ENCODE assay signal across 9 cellular contexts in the genomic region with DNA sequence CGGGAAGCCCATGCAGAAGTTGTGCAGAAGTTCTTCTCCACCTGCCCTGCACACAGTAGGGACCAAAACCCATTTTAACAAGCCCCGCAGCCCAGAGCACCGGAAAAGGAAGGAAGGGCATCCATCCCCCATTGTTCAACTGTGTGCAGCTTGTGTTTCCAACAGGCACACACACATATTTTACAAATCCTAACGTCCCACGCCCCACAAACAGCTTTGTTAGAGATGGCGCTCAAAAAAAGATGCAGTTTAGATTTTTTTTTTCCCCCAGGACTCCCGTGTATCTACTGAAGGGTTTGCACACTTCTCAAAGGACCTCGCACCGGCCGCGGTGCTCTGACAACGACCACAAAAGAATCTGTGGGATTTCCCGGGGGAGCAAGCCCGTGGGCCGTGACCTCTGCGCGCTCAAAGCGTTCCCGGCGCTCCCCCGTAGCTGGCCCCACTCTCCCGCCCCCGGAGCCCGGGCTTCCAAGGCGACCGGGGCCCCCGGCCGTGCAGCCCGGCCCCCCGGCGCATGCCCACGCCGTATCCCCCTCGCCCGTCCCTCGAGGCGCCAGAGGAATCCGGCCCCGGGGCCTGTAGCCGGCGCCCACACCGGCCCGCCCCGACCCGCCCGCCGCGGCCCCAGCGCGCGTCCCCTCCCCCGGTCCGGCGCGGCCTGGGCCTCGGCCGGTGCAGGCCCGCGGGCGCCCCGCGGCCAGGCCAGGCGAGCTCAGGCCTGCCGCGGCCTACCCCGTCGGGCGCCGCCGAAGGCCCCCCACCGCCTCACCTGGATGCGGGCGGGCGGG. TPM values are rescaled to one million over a fixed set of nuclear protein-coding genes. Genes with fewer than 3 reads are reported as not detected.
DNase-seq lines count a peak whose midpoint lies in the region; ATAC-seq and TF ChIP-seq lines count a peak whose summit lies in the region.
"Had no signal": no experiment of that assay in that cellular context is flagged by ENCODE, and none has a peak within 500 bp of the region (broad histone marks: within the 10 kb centered on the region; RNA-seq: fewer than 3 reads in every experiment).

No MANE protein-coding gene starts in this region.

- H3K4me3 Mint-ChIP-seq in activated CD4-positive, alpha-beta T cell treated with anti-CD3 and anti-CD28 coated beads for 36 hours = peak overlapping the region; percentile 95

- H3K4me1 ChIP-seq in SJCRH30 (no peaks in the 10 kb centered on the region), breast epithelium (peaks cover 15 to 36% of the 10 kb centered on the region in 2 donors), right lobe of liver (peaks cover 2 to 49% (median 21%) of the 10 kb centered on the region in 4 donors), subcutaneous abdominal adipose tissue (ENCODE audit: control insufficient read depth in 5 of 5, insufficient read depth in 5 of 5, low read length in 5 of 5) (peaks cover 11 to 42% (median 40%) of the 10 kb centered on the region in 5 donors)

- H3K4me1 Mint-ChIP-seq in activated CD4-positive, alpha-beta T cell treated with anti-CD3 and anti-CD28 coated beads for 36 hours = peaks cover 42% of the 10 kb centered on the region

- peak overlapping the region; percentile 94 for H3K27ac Mint-ChIP-seq in activated CD4-positive, alpha-beta T cell treated with anti-CD3 and anti-CD28 coated beads for 36 hours

- H3K36me3 Mint-ChIP-seq in activated CD4-positive, alpha-beta T cell treated with anti-CD3 and anti-CD28 coated beads for 36 hours (ENCODE audit: low read depth) = peaks cover 16% of the 10 kb centered on the region

- H3K36me3 ChIP-seq in SJCRH30 (peaks cover 8% of the 10 kb centered on the region; the same call in 1 of the 2 replicates), breast epithelium (no peaks in the 10 kb centered on the region), right lobe of liver (no peaks in the 10 kb centered on the region), subcutaneous abdominal adipose tissue (ENCODE audit: control insufficient read depth in 5 of 5, insufficient read depth in 5 of 5, low read length in 5 of 5) (no peaks in the 10 kb centered on the region)

- DNase-seq in activated CD4-positive, alpha-beta T cell treated with anti-CD3 and anti-CD28 coated beads for 36 hours = peak; percentile 44
- DNase-seq in activated CD4-positive, alpha-beta T cell treated with anti-CD3 and anti-CD28 coated beads for 1 hour = no peak
- peak; percentile 10 to 28 for DNase-seq in SJCRH30
- DNase-seq in breast epithelium (ENCODE audit: low spot score in 2 of 2) = no peak
- DNase-seq in right lobe of liver = no peak
- DNase-seq in cortex of kidney (lab: John Stamatoyannopoulos, UW) = no peak

- POLR2A ChIA-PET in activated CD4-positive, alpha-beta T cell treated with anti-CD3 and anti-CD28 coated beads for 36 hours (lab: Charles Lee) = interaction anchor here (0.6 to 0.7 kb wide), 2 partner anchors 44 to 60 kb away, joined by 4 to 17 read pairs; no protein-coding TSS in a partner anchor

- H3K27me3 ChIP-seq in SJCRH30 (no peaks in the 10 kb centered on the region), breast epithelium (no peaks in the 10 kb centered on the region), right lobe of liver (no peaks in the 10 kb centered on the region), subcutaneous abdominal adipose tissue (ENCODE audit: control insufficient read depth in 5 of 5, insufficient read depth in 4 of 5, low read length in 5 of 5) (no peaks in the 10 kb centered on the region)

- peak; percentile 4 for ATAC-seq in activated CD4-positive, alpha-beta T cell treated with anti-CD3 and anti-CD28 coated beads for 36 hours
- ATAC-seq in HG02970 (IDR thresholded peaks at IDR 0.05; ENCODE audit: low FRiP score, unreplicated experiment) (peak; percentile 12), right lobe of liver (no peak)

- TF ChIP-seq CTCF in breast epithelium (IDR thresholded peaks at IDR 0.05) = no peak
- TF ChIP-seq CTCF in right lobe of liver (IDR thresholded peaks at IDR 0.05) = no peak

- intact Hi-C loops in activated CD4-positive, alpha-beta T cell treated with anti-CD3 and anti-CD28 coated beads for 36 hours (cut with DNase I, micrococcal nuclease) = loop anchor here (1.0 to 5.0 kb wide), 12 partner anchors 45 to 1432 kb away; a partner anchor contains a TSS
- intact Hi-C loops in breast epithelium (cut with DNase I; ENCODE audit: low total_unique reads) = no loop called here
- intact Hi-C loops in right lobe of liver (cut with DNase I) = no loop called here

- TF ChIP-seq POLR2A in breast epithelium (IDR thresholded peaks at IDR 0.05) (no peak), right lobe of liver (IDR thresholded peaks at IDR 0.05) (no peak)

- H3K4me3 ChIP-seq in SJCRH30 (peak overlapping the region; percentile 91), breast epithelium (peak overlapping the region; percentile 82 to 98 (median 86)), right lobe of liver (peak overlapping the region; percentile 61 to 92 (median 68)), subcutaneous abdominal adipose tissue (ENCODE audit: low read depth in 1 of 5, low read length in 5 of 5) (peak overlapping the region; percentile 67 to 86 (median 74))

- H3K27ac ChIP-seq in SJCRH30 (peak overlapping the region; percentile 48; the same call in 1 of the 2 replicates), breast epithelium (peak overlapping the region; percentile 79 to 92), right lobe of liver (peak overlapping the region in 1 of 3 donors; percentile 68), subcutaneous abdominal adipose tissue (ENCODE audit: low read depth, low read length) (peak overlapping the region; percentile 57)

- CTCF ChIA-PET in activated CD4-positive, alpha-beta T cell treated with anti-CD3 and anti-CD28 coated beads for 36 hours (lab: Charles Lee) = interaction anchor here (0.6 to 2.9 kb wide), 3 partner anchors 26 to 508 kb away, joined by 3 to 9 read pairs (median 6); a partner anchor contains a TSS

- no peaks in the 10 kb centered on the region for H3K27me3 Mint-ChIP-seq in activated CD4-positive, alpha-beta T cell treated with anti-CD3 and anti-CD28 coated beads for 36 hours

- 0% methylated on average over 13 of the region's 74 CpGs for WGBS in right lobe of liver (ENCODE audit: insufficient coverage, low coverage, low lambda C conversion rate, missing lambda C conversion rate)

- H3K9me3 Mint-ChIP-seq in activated CD4-positive, alpha-beta T cell treated with anti-CD3 and anti-CD28 coated beads for 36 hours (ENCODE audit: low read depth) = no peaks in the 10 kb centered on the region

- H3K9me3 ChIP-seq in SJCRH30 (replicated peaks) (no peaks in the 10 kb centered on the region), breast epithelium (no peaks in the 10 kb centered on the region), right lobe of liver (no peaks in the 10 kb centered on the region), subcutaneous abdominal adipose tissue (ENCODE audit: control insufficient read depth in 5 of 5, low read length in 5 of 5) (no peaks in the 10 kb centered on the region)

- H3K9ac ChIP-seq in subcutaneous abdominal adipose tissue (ENCODE audit: low read length in 5 of 5) = peak overlapping the region; percentile 80 to 86 (median 82)

RNA-seq across cellular contexts. Expression of a gene that starts 0.5 kb away (rescaled TPM):
- total RNA-seq in activated CD4-positive, alpha-beta T cell treated with anti-CD3 and anti-CD28 coated beads for 36 hours = 100 to 1,000 TPM; 149 to 184 TPM
- 79.4 and 79.6 TPM in 2 replicates for total RNA-seq in SJCRH30 (2014; rRNA removed; shearing (Covaris generic))
- total RNA-seq in breast epithelium = 10 to 100 TPM; 28.6 to 30.8 (median 29.7) TPM
- total RNA-seq in right lobe of liver = 10 to 100 TPM; 25.3 to 33.6 (median 30.3) TPM

RNA-seq across cellular contexts. Expression of a gene that starts 47.6 kb away (rescaled TPM):
- total RNA-seq in activated CD4-positive, alpha-beta T cell treated with anti-CD3 and anti-CD28 coated beads for 36 hours = under 1 TPM in 1 of 2 experiments, not detected in 1; 0.26 TPM
- total RNA-seq in SJCRH30 (2014; rRNA removed; shearing (Covaris generic)) = not detected in 2 replicates
- total RNA-seq in breast epithelium (not detected), right lobe of liver (under 1 TPM in 1 of 6 experiments, not detected in 5; 0.51 TPM)
- total RNA-seq: pulmonary artery endothelial cell had no signal

Comparison
In these comparisons a context has a peak if more than half of its experiments do, and no peak if none do; other contexts are left out.
1. DNase-seq: peak in activated CD4-positive, alpha-beta T cell treated with anti-CD3 and anti-CD28 coated beads for 36 hours (single experiment) and SJCRH30 (2 of 2); none in activated CD4-positive, alpha-beta T cell treated with anti-CD3 and anti-CD28 coated beads for 1 hour (single experiment), breast epithelium (0 of 2), right lobe of liver (0 of 3) and cortex of kidney (single experiment).
2. ATAC-seq: peak in activated CD4-positive, alpha-beta T cell treated with anti-CD3 and anti-CD28 coated beads for 36 hours (single experiment) and HG02970 (single experiment); none in right lobe of liver (0 of 4).
3. intact Hi-C loops: an anchor here in activated CD4-positive, alpha-beta T cell treated with anti-CD3 and anti-CD28 coated beads for 36 hours (1.0 to 5.0 kb wide); none called in breast epithelium and right lobe of liver.
4. Peak in every context shown above with its lines, with median percentiles within 50 percentile points of each other: H3K4me3 ChIP-seq.